In the genomic region with DNA sequence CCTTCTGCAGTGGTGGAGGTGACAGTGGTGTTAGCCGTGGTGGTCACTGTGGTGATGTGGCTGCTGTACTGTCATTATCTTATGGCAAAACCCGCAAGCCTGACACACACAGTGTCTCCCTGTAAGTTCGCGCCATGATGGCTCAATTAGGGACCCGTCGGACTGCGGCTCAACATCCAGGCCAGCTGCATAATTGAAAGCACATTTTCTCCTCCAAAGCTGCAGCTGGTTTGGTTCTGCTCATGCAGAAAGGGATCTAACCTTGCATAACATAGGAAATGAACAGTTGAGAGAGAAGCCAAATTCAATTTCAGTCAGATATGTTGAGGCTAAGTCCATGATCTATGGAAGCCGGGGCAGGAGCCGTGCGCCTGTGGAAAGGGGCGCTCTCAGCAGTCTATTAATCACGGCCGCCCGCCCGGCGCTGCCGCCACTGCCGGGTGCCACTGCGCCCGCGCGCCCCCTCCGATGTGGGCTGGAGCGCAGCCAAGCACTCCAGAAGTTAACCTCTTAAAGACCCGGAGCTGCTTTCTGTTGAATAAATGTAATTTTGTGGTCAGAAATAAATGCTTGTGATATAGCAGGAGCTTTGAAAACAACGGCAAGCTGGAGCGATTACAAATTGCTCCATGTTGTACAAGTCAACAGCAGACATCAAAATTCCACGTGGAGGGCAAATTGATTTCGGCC, we compare ENCODE assay signal across 8 cellular contexts.
DNase-seq lines count a peak whose midpoint lies in the region; ATAC-seq and TF ChIP-seq lines count a peak whose summit lies in the region.

No MANE protein-coding gene starts in this region.

- DNase-seq in EL (peak; percentile 89), NCI-H446 treated with DMSO at 0.1 percent for 48 hours (lab: John Stamatoyannopoulos, UW) (peak; percentile 27), epithelial cell of proximal tubule (ENCODE audit: low read depth) (no peak), omental fat pad (ENCODE audit: low spot score) (no peak), OCI-M2 (lab: John Stamatoyannopoulos, UW; ENCODE audit: unreplicated experiment) (no peak), 8988T (no peak)
- DNase-seq in stimulated activated CD4-positive, alpha-beta T cell treated with anti-CD3 and anti-CD28 coated beads, Interleukin-4, amount 100 ng/mL, for 24 hours: no peak

- ATAC-seq in omental fat pad (ENCODE audit: low FRiP score) (peak; percentile 40), GM21576 (IDR thresholded peaks at IDR 0.05; ENCODE audit: unreplicated experiment) (no peak)

- TF ChIP-seq CTCF in epithelial cell of proximal tubule (conservative IDR thresholded peaks at IDR 0.05; ENCODE audit: low read depth, low read length) (no peak), omental fat pad (IDR thresholded peaks at IDR 0.05) (no peak)

- H3K4me3 ChIP-seq in epithelial cell of proximal tubule (ENCODE audit: low read depth, low read length): peak overlapping the region; percentile 30

Comparison
In these comparisons a context has a peak if more than half of its experiments do, and no peak if none do; other contexts are left out.
1. DNase-seq: peak in EL (single experiment) and NCI-H446 treated with DMSO at 0.1 percent for 48 hours (single experiment); none in epithelial cell of proximal tubule (single experiment), omental fat pad (single experiment), OCI-M2 (single experiment), stimulated activated CD4-positive, alpha-beta T cell treated with anti-CD3 and anti-CD28 coated beads, Interleukin-4, amount 100 ng/mL, for 24 hours (single experiment) and 8988T (single experiment).